9 cellular contexts compared by ENCODE assay signal in the genomic region with DNA sequence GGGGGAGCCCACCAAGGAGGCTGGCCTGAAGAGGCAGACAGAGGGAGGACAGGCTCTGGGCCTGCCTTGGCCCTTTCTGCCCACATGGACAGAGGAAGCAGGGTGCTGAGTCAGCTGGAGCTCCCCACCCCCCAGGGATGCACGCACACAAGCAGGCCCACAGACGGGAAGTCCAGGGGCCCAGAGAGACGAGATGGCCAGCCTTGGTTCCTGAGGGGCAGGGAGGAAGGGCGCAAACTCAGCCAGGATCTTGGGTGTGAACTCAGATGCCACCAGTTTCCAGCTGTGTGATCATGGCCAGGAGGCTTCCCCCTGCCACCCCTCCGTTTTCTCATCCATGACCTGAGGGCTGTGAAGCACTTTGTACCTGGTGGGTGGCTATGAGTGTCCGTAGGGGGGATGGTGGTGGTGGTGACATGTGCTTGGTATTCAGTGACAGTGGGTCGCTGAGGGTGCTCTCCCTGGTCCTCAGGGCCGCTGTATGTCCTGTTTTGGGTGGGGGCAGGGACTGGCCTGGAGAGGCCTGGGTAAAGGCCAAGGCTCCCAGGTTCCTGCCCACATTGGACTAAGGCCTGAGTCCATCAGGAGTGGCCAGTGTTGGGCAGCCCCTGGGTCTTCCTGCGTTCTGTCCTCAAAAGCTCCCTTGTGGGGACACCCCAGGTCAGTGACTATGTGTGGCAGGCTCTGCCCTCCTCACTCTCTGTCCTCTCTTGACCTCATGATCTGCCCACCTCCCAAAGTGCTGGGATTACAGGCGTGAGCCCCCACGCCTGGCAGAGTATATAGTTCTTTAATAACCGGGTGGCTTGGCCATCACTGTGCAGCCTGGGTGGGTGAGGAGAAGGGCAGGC. TPM values are rescaled to one million over a fixed set of nuclear protein-coding genes. Genes with fewer than 3 reads are reported as not detected.
DNase-seq lines count a peak whose midpoint lies in the region; ATAC-seq lines count a peak whose summit lies in the region.
"Had no signal": no experiment of that assay in that cellular context is flagged by ENCODE, and none has a peak within 500 bp of the region (broad histone marks: within the 10 kb centered on the region; RNA-seq: fewer than 3 reads in every experiment).

No MANE protein-coding gene starts in this region.

- H3K4me3 Mint-ChIP-seq in activated CD4-positive, alpha-beta T cell treated with anti-CD3 and anti-CD28 coated beads for 36 hours, result peak overlapping the region; percentile 85
- peak overlapping the region; percentile 84 for H3K4me3 Mint-ChIP-seq in activated naive CD8-positive, alpha-beta T cell treated with anti-CD3 and anti-CD28 coated beads, Interleukin-2, amount 50 U/mL, for 24 hours

- ATAC-seq in activated CD4-positive, alpha-beta T cell treated with anti-CD3 and anti-CD28 coated beads for 36 hours, result no peak
- ATAC-seq in activated naive CD8-positive, alpha-beta T cell treated with anti-CD3 and anti-CD28 coated beads, Interleukin-2, amount 50 U/mL, for 24 hours, result no peak
- ATAC-seq in HG02885 (IDR thresholded peaks at IDR 0.05; ENCODE audit: poor library complexity, unreplicated experiment), result no peak
- no peak for ATAC-seq in GM21423 (IDR thresholded peaks at IDR 0.05; ENCODE audit: unreplicated experiment)
- ATAC-seq in HG03139 (IDR thresholded peaks at IDR 0.05; ENCODE audit: unreplicated experiment), result no peak

- intact Hi-C loops in activated CD4-positive, alpha-beta T cell treated with anti-CD3 and anti-CD28 coated beads for 36 hours (cut with DNase I, micrococcal nuclease), result loop anchor here in 1 of 2 experiments (5.0 kb wide), 1 partner anchor 33 kb away; no protein-coding TSS in a partner anchor

- POLR2A ChIA-PET in activated CD4-positive, alpha-beta T cell treated with anti-CD3 and anti-CD28 coated beads for 36 hours (lab: Charles Lee), result no interaction called here

- peaks cover 2% of the 10 kb centered on the region for H3K36me3 Mint-ChIP-seq in activated CD4-positive, alpha-beta T cell treated with anti-CD3 and anti-CD28 coated beads for 36 hours (ENCODE audit: low read depth)
- no peaks in the 10 kb centered on the region for H3K36me3 Mint-ChIP-seq in activated naive CD8-positive, alpha-beta T cell treated with anti-CD3 and anti-CD28 coated beads, Interleukin-2, amount 50 U/mL, for 24 hours (ENCODE audit: low read depth)

- CTCF ChIA-PET in activated CD4-positive, alpha-beta T cell treated with anti-CD3 and anti-CD28 coated beads for 36 hours (lab: Charles Lee), result no interaction called here

- DNase-seq in activated CD4-positive, alpha-beta T cell treated with anti-CD3 and anti-CD28 coated beads for 36 hours, result no peak
- no peak for DNase-seq in activated CD4-positive, alpha-beta T cell treated with anti-CD3 and anti-CD28 coated beads for 48 hours
- DNase-seq in activated naive CD8-positive, alpha-beta T cell treated with anti-CD3 and anti-CD28 coated beads, Interleukin-2, amount 50 U/mL, for 24 hours, result no peak
- peak; percentile 58 for DNase-seq in islet precursor cell
- peak; percentile 40 for DNase-seq in stromal cell of bone marrow (ENCODE audit: low read depth)
- DNase-seq: DND-41 had no signal

- peaks cover 45% of the 10 kb centered on the region for H3K4me1 Mint-ChIP-seq in activated CD4-positive, alpha-beta T cell treated with anti-CD3 and anti-CD28 coated beads for 36 hours
- H3K4me1 Mint-ChIP-seq in activated naive CD8-positive, alpha-beta T cell treated with anti-CD3 and anti-CD28 coated beads, Interleukin-2, amount 50 U/mL, for 24 hours, result peaks cover 55% of the 10 kb centered on the region

- no peaks in the 10 kb centered on the region for H3K9me3 Mint-ChIP-seq in activated CD4-positive, alpha-beta T cell treated with anti-CD3 and anti-CD28 coated beads for 36 hours (ENCODE audit: low read depth)
- no peaks in the 10 kb centered on the region for H3K9me3 Mint-ChIP-seq in activated naive CD8-positive, alpha-beta T cell treated with anti-CD3 and anti-CD28 coated beads, Interleukin-2, amount 50 U/mL, for 24 hours

- no peaks in the 10 kb centered on the region for H3K27me3 Mint-ChIP-seq in activated CD4-positive, alpha-beta T cell treated with anti-CD3 and anti-CD28 coated beads for 36 hours
- H3K27me3 Mint-ChIP-seq in activated naive CD8-positive, alpha-beta T cell treated with anti-CD3 and anti-CD28 coated beads, Interleukin-2, amount 50 U/mL, for 24 hours, result no peaks in the 10 kb centered on the region

- H3K27ac Mint-ChIP-seq in activated CD4-positive, alpha-beta T cell treated with anti-CD3 and anti-CD28 coated beads for 36 hours, result peak overlapping the region; percentile 87
- H3K27ac Mint-ChIP-seq in activated naive CD8-positive, alpha-beta T cell treated with anti-CD3 and anti-CD28 coated beads, Interleukin-2, amount 50 U/mL, for 24 hours, result no peak overlapping the region

RNA-seq across cellular contexts. Expression of gene SH3BP2, which starts 2.0 kb away (rescaled TPM):
- total RNA-seq in activated CD4-positive, alpha-beta T cell treated with anti-CD3 and anti-CD28 coated beads for 36 hours, result 10 to 100 TPM; 63.3 to 68.3 TPM

RNA-seq across cellular contexts. Expression of gene TNIP2, which starts 38.8 kb away (rescaled TPM):
- total RNA-seq in activated CD4-positive, alpha-beta T cell treated with anti-CD3 and anti-CD28 coated beads for 36 hours, result 10 to 100 TPM; 50.6 to 59.4 TPM

RNA-seq across cellular contexts. Expression of gene ADD1, which starts 48.7 kb away (rescaled TPM):
- total RNA-seq in activated CD4-positive, alpha-beta T cell treated with anti-CD3 and anti-CD28 coated beads for 36 hours, result 100 to 1,000 TPM; 196 to 206 TPM

Comparison
In these comparisons a context has a peak if more than half of its experiments do, and no peak if none do; other contexts are left out.
1. DNase-seq: peak in islet precursor cell (single experiment) and stromal cell of bone marrow (single experiment); none in activated CD4-positive, alpha-beta T cell treated with anti-CD3 and anti-CD28 coated beads for 36 hours (single experiment), activated CD4-positive, alpha-beta T cell treated with anti-CD3 and anti-CD28 coated beads for 48 hours (single experiment) and activated naive CD8-positive, alpha-beta T cell treated with anti-CD3 and anti-CD28 coated beads, Interleukin-2, amount 50 U/mL, for 24 hours (single experiment).